In genomic region chr10:87095241-87095945, GRCh38 we compare ENCODE assay signal across 1 cellular context.
A peak's percentile ranks its signal among the peaks of the same experiment; 100 is the strongest.
TF ChIP-seq lines count a peak whose summit lies in the region.

No MANE protein-coding gene starts in this region.

TF ChIP-seq in GM12878, 131 proteins besides CTCF, POLR2A, EP300 and RAD21 (continued from another document and continues in another):
- TF ChIP-seq, protein P1, sequence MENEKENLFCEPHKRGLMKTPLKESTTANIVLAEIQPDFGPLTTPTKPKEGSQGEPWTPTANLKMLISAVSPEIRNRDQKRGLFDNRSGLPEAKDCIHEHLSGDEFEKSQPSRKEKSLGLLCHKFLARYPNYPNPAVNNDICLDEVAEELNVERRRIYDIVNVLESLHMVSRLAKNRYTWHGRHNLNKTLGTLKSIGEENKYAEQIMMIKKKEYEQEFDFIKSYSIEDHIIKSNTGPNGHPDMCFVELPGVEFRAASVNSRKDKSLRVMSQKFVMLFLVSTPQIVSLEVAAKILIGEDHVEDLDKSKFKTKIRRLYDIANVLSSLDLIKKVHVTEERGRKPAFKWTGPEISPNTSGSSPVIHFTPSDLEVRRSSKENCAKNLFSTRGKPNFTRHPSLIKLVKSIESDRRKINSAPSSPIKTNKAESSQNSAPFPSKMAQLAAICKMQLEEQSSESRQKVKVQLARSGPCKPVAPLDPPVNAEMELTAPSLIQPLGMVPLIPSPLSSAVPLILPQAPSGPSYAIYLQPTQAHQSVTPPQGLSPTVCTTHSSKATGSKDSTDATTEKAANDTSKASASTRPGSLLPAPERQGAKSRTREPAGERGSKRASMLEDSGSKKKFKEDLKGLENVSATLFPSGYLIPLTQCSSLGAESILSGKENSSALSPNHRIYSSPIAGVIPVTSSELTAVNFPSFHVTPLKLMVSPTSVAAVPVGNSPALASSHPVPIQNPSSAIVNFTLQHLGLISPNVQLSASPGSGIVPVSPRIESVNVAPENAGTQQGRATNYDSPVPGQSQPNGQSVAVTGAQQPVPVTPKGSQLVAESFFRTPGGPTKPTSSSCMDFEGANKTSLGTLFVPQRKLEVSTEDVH (IDR thresholded peaks at IDR 0.05; ENCODE audit: low read depth, partially characterized antibody), result no peak
- TF ChIP-seq FOXM1 (IDR thresholded peaks at IDR 0.05; ENCODE audit: low read depth, low read length), result no peak
- TF ChIP-seq TBL1XR1 (IDR thresholded peaks at IDR 0.05; ENCODE audit: low read depth, low read length), result no peak
- no peak for TF ChIP-seq KDM1A (IDR thresholded peaks at IDR 0.05; ENCODE audit: borderline replicate concordance)
- no peak for TF ChIP-seq JUNB (IDR thresholded peaks at IDR 0.05)
- TF ChIP-seq MYC (IDR thresholded peaks at IDR 0.05; ENCODE audit: insufficient read depth, insufficient read length, insufficient replicate concordance, low read length, severe bottlenecking), result peak; percentile 96
- 0 out of 2 replicates have a peak, but pooled peaks have one; percentile 7 for TF ChIP-seq JUND (IDR thresholded peaks at IDR 0.05; ENCODE audit: low read depth, low read length)
- TF ChIP-seq CEBPB (IDR thresholded peaks at IDR 0.05; ENCODE audit: borderline replicate concordance in 1 of 2, low read depth in 2 of 2, low read length in 2 of 2), result no peak
- TF ChIP-seq EZH2 (IDR thresholded peaks at IDR 0.05; ENCODE audit: borderline replicate concordance, control insufficient read depth, low read depth, low read length), result no peak
- no peak for TF ChIP-seq ZNF592 (IDR thresholded peaks at IDR 0.05)
- TF ChIP-seq, protein P2, sequence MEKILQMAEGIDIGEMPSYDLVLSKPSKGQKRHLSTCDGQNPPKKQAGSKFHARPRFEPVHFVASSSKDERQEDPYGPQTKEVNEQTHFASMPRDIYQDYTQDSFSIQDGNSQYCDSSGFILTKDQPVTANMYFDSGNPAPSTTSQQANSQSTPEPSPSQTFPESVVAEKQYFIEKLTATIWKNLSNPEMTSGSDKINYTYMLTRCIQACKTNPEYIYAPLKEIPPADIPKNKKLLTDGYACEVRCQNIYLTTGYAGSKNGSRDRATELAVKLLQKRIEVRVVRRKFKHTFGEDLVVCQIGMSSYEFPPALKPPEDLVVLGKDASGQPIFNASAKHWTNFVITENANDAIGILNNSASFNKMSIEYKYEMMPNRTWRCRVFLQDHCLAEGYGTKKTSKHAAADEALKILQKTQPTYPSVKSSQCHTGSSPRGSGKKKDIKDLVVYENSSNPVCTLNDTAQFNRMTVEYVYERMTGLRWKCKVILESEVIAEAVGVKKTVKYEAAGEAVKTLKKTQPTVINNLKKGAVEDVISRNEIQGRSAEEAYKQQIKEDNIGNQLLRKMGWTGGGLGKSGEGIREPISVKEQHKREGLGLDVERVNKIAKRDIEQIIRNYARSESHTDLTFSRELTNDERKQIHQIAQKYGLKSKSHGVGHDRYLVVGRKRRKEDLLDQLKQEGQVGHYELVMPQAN (conservative IDR thresholded peaks at IDR 0.05), result peak; percentile 88; the same call in 1 of the 2 replicates
- TF ChIP-seq SKIL (IDR thresholded peaks at IDR 0.05; ENCODE audit: low read depth, poor library complexity, severe bottlenecking), result no peak
- 0 out of 2 replicates have a peak, but pooled peaks have one; percentile 33 for TF ChIP-seq IRF4 (IDR thresholded peaks at IDR 0.05; ENCODE audit: low read depth, low read length)
- no peak for TF ChIP-seq YBX1 (IDR thresholded peaks at IDR 0.05)
- 0 out of 2 replicates have a peak, but pooled peaks have one; percentile 54 for TF ChIP-seq CBX5 (IDR thresholded peaks at IDR 0.05; ENCODE audit: low read depth)
- no peak for TF ChIP-seq RFX5 (IDR thresholded peaks at IDR 0.05; ENCODE audit: low read depth, low read length)
- TF ChIP-seq EGR1 (IDR thresholded peaks at IDR 0.05; ENCODE audit: borderline replicate concordance in 1 of 2, low read depth in 2 of 2, low read length in 2 of 2), result peak; percentile 6 to 19; a peak in 1 of 3 replicates
- TF ChIP-seq, protein P3, sequence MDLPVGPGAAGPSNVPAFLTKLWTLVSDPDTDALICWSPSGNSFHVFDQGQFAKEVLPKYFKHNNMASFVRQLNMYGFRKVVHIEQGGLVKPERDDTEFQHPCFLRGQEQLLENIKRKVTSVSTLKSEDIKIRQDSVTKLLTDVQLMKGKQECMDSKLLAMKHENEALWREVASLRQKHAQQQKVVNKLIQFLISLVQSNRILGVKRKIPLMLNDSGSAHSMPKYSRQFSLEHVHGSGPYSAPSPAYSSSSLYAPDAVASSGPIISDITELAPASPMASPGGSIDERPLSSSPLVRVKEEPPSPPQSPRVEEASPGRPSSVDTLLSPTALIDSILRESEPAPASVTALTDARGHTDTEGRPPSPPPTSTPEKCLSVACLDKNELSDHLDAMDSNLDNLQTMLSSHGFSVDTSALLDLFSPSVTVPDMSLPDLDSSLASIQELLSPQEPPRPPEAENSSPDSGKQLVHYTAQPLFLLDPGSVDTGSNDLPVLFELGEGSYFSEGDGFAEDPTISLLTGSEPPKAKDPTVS (IDR thresholded peaks at IDR 0.05; ENCODE audit: low read depth, low read length), result no peak
- no peak for TF ChIP-seq CHD4 (IDR thresholded peaks at IDR 0.05)
- no peak for TF ChIP-seq KLF5 (IDR thresholded peaks at IDR 0.05; ENCODE audit: partially characterized antibody)
- no peak for TF ChIP-seq IRF3 (IDR thresholded peaks at IDR 0.05)
- TF ChIP-seq MTA2 (IDR thresholded peaks at IDR 0.05; ENCODE audit: low read depth), result no peak
- peak; percentile 85; the same call in 1 of the 2 replicates for TF ChIP-seq ZNF207 (IDR thresholded peaks at IDR 0.05; ENCODE audit: borderline replicate concordance)
- TF ChIP-seq CHD2 (IDR thresholded peaks at IDR 0.05; ENCODE audit: borderline replicate concordance, low read depth, low read length), result peak; percentile 79
- no peak for TF ChIP-seq ZBTB11 (CRISPR knock-in tag; IDR thresholded peaks at IDR 0.05)
- TF ChIP-seq, protein P4, sequence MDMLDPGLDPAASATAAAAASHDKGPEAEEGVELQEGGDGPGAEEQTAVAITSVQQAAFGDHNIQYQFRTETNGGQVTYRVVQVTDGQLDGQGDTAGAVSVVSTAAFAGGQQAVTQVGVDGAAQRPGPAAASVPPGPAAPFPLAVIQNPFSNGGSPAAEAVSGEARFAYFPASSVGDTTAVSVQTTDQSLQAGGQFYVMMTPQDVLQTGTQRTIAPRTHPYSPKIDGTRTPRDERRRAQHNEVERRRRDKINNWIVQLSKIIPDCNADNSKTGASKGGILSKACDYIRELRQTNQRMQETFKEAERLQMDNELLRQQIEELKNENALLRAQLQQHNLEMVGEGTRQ (IDR thresholded peaks at IDR 0.05; ENCODE audit: borderline replicate concordance, low read depth, low read length), result peak; percentile 3
- peak; percentile 88 for TF ChIP-seq POLR2AphosphoS5 (IDR thresholded peaks at IDR 0.05; ENCODE audit: low read length)
- TF ChIP-seq CREB1 (IDR thresholded peaks at IDR 0.05; ENCODE audit: low read depth), result peak; percentile 69
- no peak for TF ChIP-seq E4F1 (IDR thresholded peaks at IDR 0.05; ENCODE audit: borderline replicate concordance, partially characterized antibody)
